In genomic region chr19:12783849-12784393, GRCh38 we compare ENCODE assay signal across 8 cellular contexts. TPM values are rescaled to one million over a fixed set of nuclear protein-coding genes. Genes with fewer than 3 reads are reported as not detected.
A peak's percentile ranks its signal among the peaks of the same experiment; 100 is the strongest.
DNase-seq lines count a peak whose midpoint lies in the region; ATAC-seq, FAIRE-seq and TF ChIP-seq lines count a peak whose summit lies in the region.

No MANE protein-coding gene starts in this region.

- CTCF ChIA-PET in SK-N-SH (lab: Yijun Ruan, JAX), result interaction anchor here (1.9 to 12.1 kb wide), 2 partner anchors 13 to 26 kb away, joined by 9 to 447 read pairs; partner anchors contain the start of genes JUNB, PRDX2 and THSD8
- CTCF ChIA-PET in GM12878 (lab: Yijun Ruan, JAX), result interaction anchor here (12.1 kb wide), 1 partner anchor 12 kb away, joined by 537 read pairs; the partner anchor contains the start of gene JUNB
- CTCF ChIA-PET in HEK293T (lab: Yijun Ruan, JAX), result interaction anchor here (1.3 kb wide), 1 partner anchor 12 kb away, joined by 3 read pairs; no protein-coding TSS in a partner anchor

- in situ Hi-C loops in GM12878 (cut with MboI), result no loop called here

- TF ChIP-seq RAD21 in SK-N-SH (IDR thresholded peaks at IDR 0.05; ENCODE audit: low read length), result no peak
- no peak for TF ChIP-seq RAD21 in GM12878 (IDR thresholded peaks at IDR 0.05; ENCODE audit: insufficient read depth, low read depth, low read length)

- DNase-seq in SK-N-SH (no peak), GM12878 (ENCODE audit: low read depth, low spot score) (no peak), right lobe of liver (peak; percentile 67 to 74 (median 73)), thoracic aorta (ENCODE audit: low spot score) (no peak), HEK293T (ENCODE audit: extremely low spot score) (no peak), NCI-H2107 treated with DMSO at 0.1 percent for 48 hours (lab: John Stamatoyannopoulos, UW; ENCODE audit: unreplicated experiment) (no peak), midbrain (lab: John Stamatoyannopoulos, UW) (no peak)

- RAD21 ChIA-PET in GM12878 (lab: Charles Lee; ENCODE audit: unreplicated experiment), result interaction anchor here (2.7 kb wide), 1 partner anchor 12 kb away, joined by 23 read pairs; no protein-coding TSS in a partner anchor

- no peak for ATAC-seq in SK-N-SH treated with all-trans-retinoic acid at 6 μM for 48 hours
- ATAC-seq in GM12878, result no peak
- ATAC-seq in right lobe of liver, result peak; percentile 5 to 48 (median 14)
- no peak for ATAC-seq in thoracic aorta (ENCODE audit: insufficient number of reproducible peaks, low FRiP score, low read depth)

- H3K9me3 ChIP-seq in SK-N-SH (no peaks in the 10 kb centered on the region), GM12878 (replicated peaks; ENCODE audit: control insufficient read depth, insufficient read depth, low read length) (no peaks in the 10 kb centered on the region), right lobe of liver (no peaks in the 10 kb centered on the region), thoracic aorta (no peaks in the 10 kb centered on the region)

- 28% methylated on average over 7 of the region's 19 CpGs for WGBS in SK-N-SH (ENCODE audit: low lambda C conversion rate)
- 9% methylated on average over 17 of the region's 19 CpGs for WGBS in GM12878 (ENCODE audit: insufficient coverage, insufficient replicate concordance, low lambda C conversion rate, missing lambda C conversion rate)
- 7% methylated on average over 6 of the region's 19 CpGs for WGBS in right lobe of liver (ENCODE audit: insufficient coverage, low coverage, low lambda C conversion rate, missing lambda C conversion rate)

- intact Hi-C loops in GM12878 (cut with micrococcal nuclease; ENCODE audit: unreplicated experiment) (loop anchor here (5.0 to 10.0 kb wide), 2 partner anchors 172 to 1689 kb away; partner anchors contain the start of genes ZNF490 and ZNF791), right lobe of liver (cut with DNase I) (no loop called here)

- H3K9me2 ChIP-seq in SK-N-SH, result no peaks in the 10 kb centered on the region

- H3K4me1 ChIP-seq in SK-N-SH (ENCODE audit: control insufficient read depth in 1 of 2, insufficient read depth in 2 of 2, low read depth in 1 of 2, low read length in 1 of 2) (peaks cover 47 to 68% of the 10 kb centered on the region in 2 experiments), GM12878 (ENCODE audit: control insufficient read depth, insufficient read depth, low read length) (peaks cover 78% of the 10 kb centered on the region), right lobe of liver (peaks cover 0 to 36% (median 15%) of the 10 kb centered on the region in 4 donors), thoracic aorta (ENCODE audit: control insufficient read depth in 1 of 2, low read depth in 2 of 2) (peaks cover 54 to 81% of the 10 kb centered on the region in 2 donors)

- peaks cover 67% of the 10 kb centered on the region for H3F3A ChIP-seq in SK-N-SH (replicated peaks; ENCODE audit: insufficient read depth)

- peak overlapping the region; percentile 97 to 98 for H3K27ac ChIP-seq in SK-N-SH (ENCODE audit: low read depth in 2 of 2, low read length in 1 of 2)
- peak overlapping the region; percentile 97 for H3K27ac ChIP-seq in GM12878 (ENCODE audit: control insufficient read depth, insufficient read depth)
- H3K27ac ChIP-seq in right lobe of liver, result peak overlapping the region; percentile 73 to 96 (median 73)
- H3K27ac ChIP-seq in thoracic aorta, result peak overlapping the region; percentile 99 to 100

- no peak for FAIRE-seq in GM12878 (lab: Jason Lieb, UNC)

- H3K4me3 ChIP-seq in SK-N-SH (ENCODE audit: low read depth in 2 of 2, low read length in 1 of 2), result no peak overlapping the region
- no peak overlapping the region; the same call in 1 of the 2 replicates for H3K4me3 ChIP-seq in GM12878
- H3K4me3 ChIP-seq in right lobe of liver, result no peak overlapping the region
- H3K4me3 ChIP-seq in thoracic aorta, result peak overlapping the region; percentile 76

- no peaks in the 10 kb centered on the region for H3K79me2 ChIP-seq in SK-N-SH (ENCODE audit: insufficient read depth)
- peaks cover 13% of the 10 kb centered on the region for H3K79me2 ChIP-seq in GM12878 (ENCODE audit: control insufficient read depth, insufficient read depth, low read length)

- H2AFZ ChIP-seq in SK-N-SH (ENCODE audit: low read depth) (no peak overlapping the region), GM12878 (ENCODE audit: control insufficient read depth, low read depth, low read length) (no peak overlapping the region; the same call in 1 of the 2 replicates)

- no peak for TF ChIP-seq POLR2A in GM12878 (IDR thresholded peaks at IDR 0.05; ENCODE audit: low read depth, low read length)
- no peak for TF ChIP-seq POLR2A in right lobe of liver (IDR thresholded peaks at IDR 0.05)

- no TSS peak for BruUV-seq in GM12878 (replicated peaks; lab: Mats Ljungman, UMichigan)

- TF ChIP-seq CTCF in SK-N-SH (IDR thresholded peaks at IDR 0.05) (no peak), GM12878 (IDR thresholded peaks at IDR 0.05 in 2 of 3, conservative IDR thresholded peaks at IDR 0.05 in 1 of 3; ENCODE audit: control insufficient read depth in 2 of 3, extremely low read depth in 1 of 3, insufficient read depth in 1 of 3, low read depth in 3 of 3, low read length in 3 of 3) (no peak), right lobe of liver (IDR thresholded peaks at IDR 0.05) (no peak), thoracic aorta (IDR thresholded peaks at IDR 0.05) (no peak)

- POLR2A ChIA-PET in SK-N-SH (lab: Yijun Ruan, JAX) (interaction anchor here (0.5 to 0.8 kb wide), 2 partner anchors 9 to 484 kb away, joined by 3 to 4 read pairs; no protein-coding TSS in a partner anchor), GM12878 (lab: Charles Lee) (interaction anchor here (9.3 kb wide), 1 partner anchor 10 kb away, joined by 303 read pairs; the partner anchor contains the start of gene JUNB), HEK293T (lab: Yijun Ruan, JAX) (interaction anchor here (2.6 kb wide), 1 partner anchor 8 kb away, joined by 26 read pairs; the partner anchor contains the start of gene JUNB)

- no peaks in the 10 kb centered on the region for H3K27me3 ChIP-seq in SK-N-SH (ENCODE audit: insufficient read depth)
- no peaks in the 10 kb centered on the region for H3K27me3 ChIP-seq in GM12878 (replicated peaks in 1 of 2; ENCODE audit: control insufficient read depth in 2 of 2, insufficient read depth in 2 of 2, low read length in 1 of 2)
- no peaks in the 10 kb centered on the region for H3K27me3 ChIP-seq in right lobe of liver
- H3K27me3 ChIP-seq in thoracic aorta (replicated peaks; ENCODE audit: insufficient read depth), result no peaks in the 10 kb centered on the region

- TF ChIP-seq EP300 in SK-N-SH (IDR thresholded peaks at IDR 0.05; ENCODE audit: borderline replicate concordance in 1 of 2, low read depth in 1 of 2, low read length in 1 of 2), result no peak
- no peak for TF ChIP-seq EP300 in GM12878 (IDR thresholded peaks at IDR 0.05; ENCODE audit: borderline replicate concordance in 1 of 2, control insufficient read depth in 1 of 2, low read depth in 2 of 2, low read length in 2 of 2)

- SMC1A ChIA-PET in GM12878 (lab: Charles Lee; ENCODE audit: uncharacterized antibody, unreplicated experiment), result interaction anchor here (8.4 kb wide), 1 partner anchor 12 kb away, joined by 240 read pairs; the partner anchor contains the start of gene JUNB

- H3K36me3 ChIP-seq in SK-N-SH (replicated peaks in 1 of 2; ENCODE audit: control insufficient read depth in 1 of 2, insufficient read depth in 2 of 2, low read length in 1 of 2) (no peaks in the 10 kb centered on the region), GM12878 (ENCODE audit: control insufficient read depth in 2 of 2, insufficient read depth in 2 of 2, low read length in 1 of 2) (no peaks in the 10 kb centered on the region), right lobe of liver (no peaks in the 10 kb centered on the region), thoracic aorta (no peaks in the 10 kb centered on the region)

- peak overlapping the region; percentile 91; the same call in 1 of the 2 replicates for H3K4me2 ChIP-seq in SK-N-SH
- H3K4me2 ChIP-seq in GM12878 (ENCODE audit: control insufficient read depth, insufficient read depth), result peak overlapping the region; percentile 77

- H3K9ac ChIP-seq in SK-N-SH (peak overlapping the region; percentile 68; the same call in 1 of the 2 replicates), GM12878 (ENCODE audit: control insufficient read depth, insufficient read depth, low read length) (peak overlapping the region; percentile 65)

- no peaks in the 10 kb centered on the region for H4K20me1 ChIP-seq in SK-N-SH (ENCODE audit: insufficient read depth)
- H4K20me1 ChIP-seq in GM12878 (ENCODE audit: control insufficient read depth, insufficient read depth), result no peaks in the 10 kb centered on the region

RNA-seq across cellular contexts. Expression of gene JUNB, which starts 7.4 kb away (rescaled TPM):
- polyA plus RNA-seq in SK-N-SH (2012; rRNA removed), result 165 and 224 TPM in 2 replicates
- polyA plus RNA-seq in SK-N-SH (2012; cell fraction: cytosol; rRNA removed), result 80.7 and 113 TPM in 2 replicates
- polyA plus RNA-seq in SK-N-SH (2012; cell fraction: nucleus; rRNA removed), result 422 and 954 TPM in 2 replicates
- 202 and 232 TPM in 2 replicates for total RNA-seq in GM12878 (2013; cell fraction: nucleolus; rRNA removed)
- 102 and 110 TPM in 2 replicates for total RNA-seq in GM12878 (2014; rRNA removed)
- total RNA-seq in GM12878 (2014; rRNA removed; fragmentation: Illumina TruSeq; extraction: Trizol), result 15.2 and 17.0 TPM in 2 replicates
- 116 and 123 TPM in 2 replicates for total RNA-seq in GM12878 (2021)
- 6.7 TPM for polyA plus RNA-seq in GM12878 (2011; ENCODE audit: low read depth)
- 17.2 and 65.1 TPM in 2 replicates for polyA plus RNA-seq in GM12878 (2011; rRNA removed)
- 146 and 179 TPM in 2 replicates for polyA plus RNA-seq in GM12878 (2011; cell fraction: cytosol; rRNA removed)
- 238 and 308 TPM in 2 replicates for polyA plus RNA-seq in GM12878 (2011; cell fraction: nucleus; rRNA removed)
- polyA plus RNA-seq in GM12878 (2012), result 47.0 and 94.2 TPM in 2 replicates
- 0.51 and 4.8 TPM in 2 replicates for polyA plus RNA-seq in GM12878 (2014; fragmentation: Illumina TruSeq; extraction: Trizol)
- polyA plus RNA-seq in GM12878 (2014; fragmentation: Nextera tagmentation; extraction: Ambion mirVana), result 1 to 10 TPM in 1 of 2 experiments, under 1 TPM in 1; 0.55 to 2.4 TPM
- 144 and 154 TPM in 2 replicates for polyA plus RNA-seq in GM12878 (2014; rRNA removed)
- 10 to 100 TPM; 71.6 to 96.6 TPM for polyA plus RNA-seq in GM12878 (2016; fragmentation: Nextera tagmentation; extraction: Ambion mirVana)
- polyA minus RNA-seq in GM12878 (2011; rRNA and poly(A)+ RNA removed), result 20.8 and 48.9 TPM in 2 replicates
- 62.3 and 63.3 TPM in 2 replicates for polyA minus RNA-seq in GM12878 (2011; cell fraction: cytosol; rRNA and poly(A)+ RNA removed)
- polyA minus RNA-seq in GM12878 (2011; cell fraction: nucleus; rRNA and poly(A)+ RNA removed), result 99.1 and 140 TPM in 2 replicates
- total RNA-seq in right lobe of liver, result 100 to 1,000 TPM in 2 of 6 experiments, 10 to 100 TPM in 4; 10.2 to 378 (median 66.0) TPM
- total RNA-seq in thoracic aorta, result 1,000 to 10,000 TPM in 1 of 2 donors, 100 to 1,000 TPM in 1; 698 to 2,087 TPM

RNA-seq across cellular contexts. Expression of gene HOOK2, which starts 8.6 kb away (rescaled TPM):
- 23.9 and 33.0 TPM in 2 replicates for polyA plus RNA-seq in SK-N-SH (2012; rRNA removed)
- 11.7 and 19.1 TPM in 2 replicates for polyA plus RNA-seq in SK-N-SH (2012; cell fraction: cytosol; rRNA removed)
- polyA plus RNA-seq in SK-N-SH (2012; cell fraction: nucleus; rRNA removed), result 154 and 162 TPM in 2 replicates
- total RNA-seq in GM12878 (2013; cell fraction: nucleolus; rRNA removed), result 23.1 and 31.7 TPM in 2 replicates
- total RNA-seq in GM12878 (2014; rRNA removed), result 5.8 and 6.8 TPM in 2 replicates
- 3.4 and 3.8 TPM in 2 replicates for total RNA-seq in GM12878 (2014; rRNA removed; fragmentation: Illumina TruSeq; extraction: Trizol)
- 6.4 and 8.3 TPM in 2 replicates for total RNA-seq in GM12878 (2021)
- polyA plus RNA-seq in GM12878 (2011; ENCODE audit: low read depth), result 6.3 TPM
- 3.3 and 3.5 TPM in 2 replicates for polyA plus RNA-seq in GM12878 (2011; rRNA removed)
- 3.0 and 3.4 TPM in 2 replicates for polyA plus RNA-seq in GM12878 (2011; cell fraction: cytosol; rRNA removed)
- 14.3 and 19.5 TPM in 2 replicates for polyA plus RNA-seq in GM12878 (2011; cell fraction: nucleus; rRNA removed)
- polyA plus RNA-seq in GM12878 (2012), result 11.6 and 13.2 TPM in 2 replicates
- polyA plus RNA-seq in GM12878 (2014; fragmentation: Illumina TruSeq; extraction: Trizol), result 4.4 and 5.6 TPM in 2 replicates
- 1 to 10 TPM; 1.5 TPM for polyA plus RNA-seq in GM12878 (2014; fragmentation: Nextera tagmentation; extraction: Ambion mirVana)
- 8.6 and 9.6 TPM in 2 replicates for polyA plus RNA-seq in GM12878 (2014; rRNA removed)
- 1 to 10 TPM; 7.5 to 9.2 TPM for polyA plus RNA-seq in GM12878 (2016; fragmentation: Nextera tagmentation; extraction: Ambion mirVana)
- 1.9 and 5.6 TPM in 2 replicates for polyA minus RNA-seq in GM12878 (2011; rRNA and poly(A)+ RNA removed)
- polyA minus RNA-seq in GM12878 (2011; cell fraction: cytosol; rRNA and poly(A)+ RNA removed), result not detected in 2 replicates
- 5.7 and 8.6 TPM in 2 replicates for polyA minus RNA-seq in GM12878 (2011; cell fraction: nucleus; rRNA and poly(A)+ RNA removed)
- total RNA-seq in right lobe of liver, result 10 to 100 TPM; 16.6 to 34.5 (median 17.6) TPM
- 100 to 1,000 TPM in 1 of 2 donors, 10 to 100 TPM in 1; 22.6 to 102 TPM for total RNA-seq in thoracic aorta

RNA-seq across cellular contexts. Expression of gene PRDX2, which starts 17.7 kb away (rescaled TPM):
- polyA plus RNA-seq in SK-N-SH (2012; rRNA removed) (215 and 341 TPM in 2 replicates), GM12878 (2011; rRNA removed) (45.7 and 93.0 TPM in 2 replicates), GM12878 (2014; fragmentation: Illumina TruSeq; extraction: Trizol) (110 and 338 TPM in 2 replicates), GM12878 (2014; fragmentation: Nextera tagmentation; extraction: Ambion mirVana) (100 to 1,000 TPM; 670 to 812 TPM), GM12878 (2014; rRNA removed) (327 and 338 TPM in 2 replicates), GM12878 (2016; fragmentation: Nextera tagmentation; extraction: Ambion mirVana) (100 to 1,000 TPM; 349 to 384 TPM)
- polyA plus RNA-seq in SK-N-SH (2012; cell fraction: cytosol; rRNA removed), result 167 and 232 TPM in 2 replicates
- 138 and 161 TPM in 2 replicates for polyA plus RNA-seq in SK-N-SH (2012; cell fraction: nucleus; rRNA removed)
- total RNA-seq in GM12878 (2013; cell fraction: nucleolus; rRNA removed), result 52.5 and 53.2 TPM in 2 replicates
- total RNA-seq in GM12878 (2014; rRNA removed) (367 and 392 TPM in 2 replicates), GM12878 (2014; rRNA removed; fragmentation: Illumina TruSeq; extraction: Trizol) (230 and 258 TPM in 2 replicates), GM12878 (2021) (274 and 279 TPM in 2 replicates), right lobe of liver (100 to 1,000 TPM; 164 to 466 (median 202) TPM), thoracic aorta (100 to 1,000 TPM; 107 to 235 TPM)
- polyA plus RNA-seq in GM12878 (2011; ENCODE audit: low read depth), result 150 TPM
- polyA plus RNA-seq in GM12878 (2011; cell fraction: cytosol; rRNA removed), result 234 and 251 TPM in 2 replicates
- polyA plus RNA-seq in GM12878 (2011; cell fraction: nucleus; rRNA removed), result 136 and 184 TPM in 2 replicates
- polyA plus RNA-seq in GM12878 (2012), result 214 and 229 TPM in 2 replicates
- polyA minus RNA-seq in GM12878 (2011; rRNA and poly(A)+ RNA removed), result 69.4 and 109 TPM in 2 replicates
- 53.4 and 56.9 TPM in 2 replicates for polyA minus RNA-seq in GM12878 (2011; cell fraction: cytosol; rRNA and poly(A)+ RNA removed)
- polyA minus RNA-seq in GM12878 (2011; cell fraction: nucleus; rRNA and poly(A)+ RNA removed), result 26.4 and 43.7 TPM in 2 replicates

RNA-seq across cellular contexts. Expression of gene THSD8, which starts 17.9 kb away (rescaled TPM):
- polyA plus RNA-seq in SK-N-SH (2012; rRNA removed) (not detected in 2 replicates), GM12878 (2011; rRNA removed) (5.6 and 8.8 TPM in 2 replicates), GM12878 (2014; fragmentation: Illumina TruSeq; extraction: Trizol) (10.9 and 12.5 TPM in 2 replicates), GM12878 (2014; fragmentation: Nextera tagmentation; extraction: Ambion mirVana) (10 to 100 TPM; 10.5 to 30.6 TPM), GM12878 (2014; rRNA removed) (0.11 and 0.24 TPM in 2 replicates), GM12878 (2016; fragmentation: Nextera tagmentation; extraction: Ambion mirVana) (10 to 100 TPM; 30.6 to 32.3 TPM)
- 0.33 TPM in 1 of 2 replicates, not detected in the other for polyA plus RNA-seq in SK-N-SH (2012; cell fraction: cytosol; rRNA removed)
- 2.9 TPM in 1 of 2 replicates, not detected in the other for polyA plus RNA-seq in SK-N-SH (2012; cell fraction: nucleus; rRNA removed)
- not detected in 2 replicates for total RNA-seq in GM12878 (2013; cell fraction: nucleolus; rRNA removed)
- total RNA-seq in GM12878 (2014; rRNA removed) (not detected in 2 replicates), GM12878 (2014; rRNA removed; fragmentation: Illumina TruSeq; extraction: Trizol) (0.69 TPM in 1 of 2 replicates, not detected in the other), GM12878 (2021) (25.1 and 30.0 TPM in 2 replicates), right lobe of liver (1 to 10 TPM in 3 of 6 experiments, under 1 TPM in 2, not detected in 1; 0.62 to 2.0 (median 1.2) TPM), thoracic aorta (not detected)
- polyA plus RNA-seq in GM12878 (2011; ENCODE audit: low read depth), result 3.9 TPM
- polyA plus RNA-seq in GM12878 (2011; cell fraction: cytosol; rRNA removed), result 0.33 and 0.57 TPM in 2 replicates
- 0.19 TPM in 1 of 2 replicates, not detected in the other for polyA plus RNA-seq in GM12878 (2011; cell fraction: nucleus; rRNA removed)
- polyA plus RNA-seq in GM12878 (2012), result 7.8 and 13.1 TPM in 2 replicates
- polyA minus RNA-seq in GM12878 (2011; rRNA and poly(A)+ RNA removed), result 1.5 TPM in 1 of 2 replicates, not detected in the other
- polyA minus RNA-seq in GM12878 (2011; cell fraction: cytosol; rRNA and poly(A)+ RNA removed), result not detected in 2 replicates
- not detected in 2 replicates for polyA minus RNA-seq in GM12878 (2011; cell fraction: nucleus; rRNA and poly(A)+ RNA removed)

RNA-seq across cellular contexts. Expression of gene RNASEH2A, which starts 22.5 kb away (rescaled TPM):
- polyA plus RNA-seq in SK-N-SH (2012; rRNA removed) (35.2 and 48.1 TPM in 2 replicates), GM12878 (2011; rRNA removed) (20.3 and 35.4 TPM in 2 replicates), GM12878 (2014; fragmentation: Illumina TruSeq; extraction: Trizol) (10.4 and 30.7 TPM in 2 replicates), GM12878 (2014; fragmentation: Nextera tagmentation; extraction: Ambion mirVana) (10 to 100 TPM; 17.4 to 19.1 TPM), GM12878 (2014; rRNA removed) (54.4 and 65.3 TPM in 2 replicates), GM12878 (2016; fragmentation: Nextera tagmentation; extraction: Ambion mirVana) (100 to 1,000 TPM in 1 of 2 experiments, 10 to 100 TPM in 1; 95.0 to 103 TPM)
- polyA plus RNA-seq in SK-N-SH (2012; cell fraction: cytosol; rRNA removed), result 29.8 and 35.8 TPM in 2 replicates
- polyA plus RNA-seq in SK-N-SH (2012; cell fraction: nucleus; rRNA removed), result 33.6 and 59.2 TPM in 2 replicates
- 11.0 and 13.0 TPM in 2 replicates for total RNA-seq in GM12878 (2013; cell fraction: nucleolus; rRNA removed)
- total RNA-seq in GM12878 (2014; rRNA removed) (41.7 and 46.9 TPM in 2 replicates), GM12878 (2014; rRNA removed; fragmentation: Illumina TruSeq; extraction: Trizol) (35.2 and 39.6 TPM in 2 replicates), GM12878 (2021) (41.2 and 43.8 TPM in 2 replicates), right lobe of liver (1 to 10 TPM; 2.1 to 7.1 (median 3.7) TPM), thoracic aorta (1 to 10 TPM; 3.0 to 7.9 TPM)
- 10.0 TPM for polyA plus RNA-seq in GM12878 (2011; ENCODE audit: low read depth)
- polyA plus RNA-seq in GM12878 (2011; cell fraction: cytosol; rRNA removed), result 72.8 and 73.4 TPM in 2 replicates
- polyA plus RNA-seq in GM12878 (2011; cell fraction: nucleus; rRNA removed), result 36.7 and 45.4 TPM in 2 replicates
- polyA plus RNA-seq in GM12878 (2012), result 24.3 and 28.4 TPM in 2 replicates
- polyA minus RNA-seq in GM12878 (2011; rRNA and poly(A)+ RNA removed), result 43.2 and 60.1 TPM in 2 replicates
- polyA minus RNA-seq in GM12878 (2011; cell fraction: cytosol; rRNA and poly(A)+ RNA removed), result 21.4 and 24.6 TPM in 2 replicates
- polyA minus RNA-seq in GM12878 (2011; cell fraction: nucleus; rRNA and poly(A)+ RNA removed), result 9.1 and 17.9 TPM in 2 replicates

Comparison
In these comparisons a context has a peak if more than half of its experiments do, and no peak if none do; other contexts are left out.
1. DNase-seq: peak in right lobe of liver (3 of 3); none in SK-N-SH (single experiment), GM12878 (single experiment), thoracic aorta (single experiment), HEK293T (single experiment), NCI-H2107 treated with DMSO at 0.1 percent for 48 hours (single experiment) and midbrain (single experiment).
2. ATAC-seq: peak in right lobe of liver (4 of 4); none in SK-N-SH treated with all-trans-retinoic acid at 6 μM for 48 hours (single experiment), GM12878 (single experiment) and thoracic aorta (single experiment).
3. Of the 26 proteins assayed by ChIP-seq in both GM12878 and SK-N-SH: peak only in GM12878: POLR2AphosphoS5; only in SK-N-SH: none; in both: none; in neither: 25.
4. Peak in every context shown above with its lines, with median percentiles within 50 percentile points of each other: H3K27ac ChIP-seq.